8 cellular contexts compared by ENCODE assay signal in genomic region chr4:83454626-83455025, GRCh38. TPM values are rescaled to one million over a fixed set of nuclear protein-coding genes. Genes with fewer than 3 reads are reported as not detected.
DNase-seq lines count a peak whose midpoint lies in the region; ATAC-seq and TF ChIP-seq lines count a peak whose summit lies in the region.

No MANE protein-coding gene starts in this region.

- H3K27me3 ChIP-seq in SJCRH30 (no peaks in the 10 kb centered on the region), esophagus muscularis mucosa (no peaks in the 10 kb centered on the region), neutrophil (no peaks in the 10 kb centered on the region)

- H3K4me3 ChIP-seq in SJCRH30 (peak overlapping the region; percentile 78), esophagus muscularis mucosa (peak overlapping the region; percentile 64 to 84 (median 82)), neutrophil (ENCODE audit: low read depth in 1 of 2, low read length in 1 of 2) (peak overlapping the region; percentile 80 to 98)

- 38% methylated on average over 7 of the region's 7 CpGs for WGBS in esophagus muscularis mucosa

- H3K9me3 ChIP-seq in SJCRH30 (replicated peaks) (no peaks in the 10 kb centered on the region), esophagus muscularis mucosa (no peaks in the 10 kb centered on the region), neutrophil (no peaks in the 10 kb centered on the region)

- intact Hi-C loops in esophagus muscularis mucosa (cut with DNase I), result loop anchor here (10.0 kb wide), 1 partner anchor 170 kb away; the partner anchor contains the start of gene COQ2

- TF ChIP-seq EP300 in esophagus muscularis mucosa (IDR thresholded peaks at IDR 0.05), result no peak

- ATAC-seq in HG02678 (IDR thresholded peaks at IDR 0.05; ENCODE audit: unreplicated experiment) (no peak), HG03139 (IDR thresholded peaks at IDR 0.05; ENCODE audit: unreplicated experiment) (no peak)

- no peak for TF ChIP-seq CTCF in esophagus muscularis mucosa (IDR thresholded peaks at IDR 0.05)
- no peak for TF ChIP-seq CTCF in neutrophil (IDR thresholded peaks at IDR 0.05)

- H3K4me1 ChIP-seq in SJCRH30 (peaks cover 8% of the 10 kb centered on the region; the same call in 1 of the 2 replicates), esophagus muscularis mucosa (peaks cover 24 to 31% (median 29%) of the 10 kb centered on the region in 4 donors), neutrophil (ENCODE audit: control insufficient read depth in 1 of 2, insufficient read depth in 1 of 2, low read depth in 1 of 2, low read length in 1 of 2) (peaks cover 20 to 23% of the 10 kb centered on the region in 2 experiments)

- TF ChIP-seq POLR2A in esophagus muscularis mucosa (IDR thresholded peaks at IDR 0.05; ENCODE audit: low read depth), result no peak

- peak overlapping the region; percentile 87 for H3K27ac ChIP-seq in SJCRH30
- H3K27ac ChIP-seq in esophagus muscularis mucosa (replicated peaks in 1 of 4), result peak overlapping the region; percentile 93 to 97 (median 96)
- H3K27ac ChIP-seq in neutrophil, result peak overlapping the region; percentile 92

- H3K36me3 ChIP-seq in SJCRH30, result peaks cover 36% of the 10 kb centered on the region
- peaks cover 6 to 46% (median 29%) of the 10 kb centered on the region in 4 donors for H3K36me3 ChIP-seq in esophagus muscularis mucosa
- H3K36me3 ChIP-seq in neutrophil, result peaks cover 13% of the 10 kb centered on the region

- DNase-seq in GM03348 (ENCODE audit: low spot score) (peak; percentile 25), SJCRH30 (peak in 1 of 2 experiments; percentile 22), esophagus muscularis mucosa (ENCODE audit: extremely low spot score) (no peak), middle frontal gyrus (ENCODE audit: extremely low spot score, low spot score) (no peak)
- no peak for DNase-seq in stimulated activated CD4-positive, alpha-beta T cell treated with anti-CD3 and anti-CD28 coated beads, Interleukin-1b, Interleukin-23, amount 100 ng/mL, for 48 hours

RNA-seq across cellular contexts. Expression of gene HELQ, which starts 1.0 kb away (rescaled TPM):
- 20.0 and 25.9 TPM in 2 replicates for total RNA-seq in SJCRH30 (2014; rRNA removed; shearing (Covaris generic))
- total RNA-seq in esophagus muscularis mucosa, result 10 to 100 TPM in 3 of 4 donors, 1 to 10 TPM in 1; 7.8 to 15.9 (median 12.3) TPM

RNA-seq across cellular contexts. Expression of gene MRPS18C, which starts 1.2 kb away (rescaled TPM):
- total RNA-seq in SJCRH30 (2014; rRNA removed; shearing (Covaris generic)), result 60.1 and 93.5 TPM in 2 replicates
- total RNA-seq in esophagus muscularis mucosa, result 10 to 100 TPM; 15.7 to 30.3 (median 22.3) TPM

RNA-seq across cellular contexts. Expression of gene ABRAXAS1, which starts 30.3 kb away (rescaled TPM):
- 32.6 and 35.2 TPM in 2 replicates for total RNA-seq in SJCRH30 (2014; rRNA removed; shearing (Covaris generic))
- 10 to 100 TPM in 3 of 4 donors, 1 to 10 TPM in 1; 9.3 to 13.5 (median 10.8) TPM for total RNA-seq in esophagus muscularis mucosa
